ENCODE assay signal across 40 cellular contexts in the genomic region with DNA sequence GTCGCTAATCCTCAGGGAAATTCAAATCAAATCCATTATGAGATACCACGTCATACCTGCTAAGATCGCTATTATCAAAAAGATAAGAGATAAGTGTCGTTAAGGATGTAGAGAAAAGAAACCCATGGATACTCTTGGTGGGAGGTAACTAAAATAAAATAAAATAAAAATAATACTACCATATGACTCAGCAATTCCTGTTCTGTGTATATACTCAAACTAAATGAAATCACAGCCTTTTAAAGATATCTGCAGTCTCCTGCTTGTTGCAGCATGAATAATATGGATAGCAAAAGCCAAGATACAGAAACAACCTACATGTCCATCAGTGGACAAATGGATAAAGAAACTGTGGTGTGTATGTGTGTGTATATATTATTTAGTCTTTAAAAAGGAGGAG.
"Had no signal": no experiment of that assay in that cellular context is flagged by ENCODE, and none has a peak within 500 bp of the region (broad histone marks: within the 10 kb centered on the region; RNA-seq: fewer than 3 reads in every experiment).

No MANE protein-coding gene starts in this region.

- H3K9me3 Mint-ChIP-seq: activated CD8-positive, alpha-beta T cell treated with anti-CD3 and anti-CD28 coated beads for 36 hours; activated T-helper 1 cell treated with anti-CD3 and anti-CD28 coated beads, Interleukin-12 subunit alpha, Interleukin-12 subunit beta, Interleukin-2, Interleukin-4 antibody, amounts not matched to agents 30 ng/mL and 10 ng/mL and 1 ng/mL, durations not matched to agents 14 hours and 24 hours and 36 hours; central memory CD8-positive, alpha-beta T cell; T-helper 1 cell treated with Interleukin-12 subunit alpha and Interleukin-12 subunit beta and Interleukin-4 antibody, amounts not matched to agents 30 μg/mL and 1 μg/mL, for 36 hours; T-helper 2 cell treated with Interferon-gamma antibody and Interleukin-4, amounts not matched to agents 5 μg/mL and 100 μg/mL, for 36 hours had no signal

- H3K36me3 Mint-ChIP-seq: activated CD4-positive, alpha-beta memory T cell treated with anti-CD3 and anti-CD28 coated beads for 36 hours; activated naive CD4-positive, alpha-beta T cell treated with anti-CD3 and anti-CD28 coated beads, Interleukin-2, amount 50 U/mL, for 72 hours; activated naive CD8-positive, alpha-beta T cell treated with anti-CD3 and anti-CD28 coated beads for 36 hours had no signal

- H3K4me3 ChIP-seq: adrenal gland, body of pancreas, cardiac muscle cell had no signal

- H3K27me3 Mint-ChIP-seq: activated B cell treated with CpG ODN at 0.5 μM for 24 hours; activated CD4-positive, alpha-beta memory T cell treated with anti-CD3 and anti-CD28 coated beads for 36 hours; activated CD4-positive, alpha-beta T cell treated with anti-CD3 and anti-CD28 coated beads, Interleukin-2, amount 10 ng/mL, durations not matched to agents 24 days and 14 days; activated CD8-positive, alpha-beta T cell treated with anti-CD3 and anti-CD28 coated beads for 36 hours; activated naive CD8-positive, alpha-beta T cell treated with anti-CD3 and anti-CD28 coated beads for 36 hours; central memory CD8-positive, alpha-beta T cell had no signal

- H3K4me1 Mint-ChIP-seq: activated B cell treated with CpG ODN at 0.5 μM for 24 hours; activated CD4-positive, alpha-beta T cell treated with anti-CD3 and anti-CD28 coated beads, Interleukin-2, amount 10 ng/mL, durations not matched to agents 24 days and 14 days; activated naive CD8-positive, alpha-beta T cell treated with anti-CD3 and anti-CD28 coated beads for 36 hours; activated T-helper 17 cell treated with anti-CD3 and anti-CD28 coated beads, Interleukin-2, amount 50 U/mL, for 72 hours; central memory CD8-positive, alpha-beta T cell had no signal

- ATAC-seq: activated CD8-positive, alpha-beta T cell treated with anti-CD3 and anti-CD28 coated beads for 36 hours; activated naive CD4-positive, alpha-beta T cell treated with anti-CD3 and anti-CD28 coated beads, Interleukin-2, amount 50 U/mL, for 72 hours; activated T-cell treated with anti-CD3 and anti-CD28 coated beads, Interleukin-2, amount 50 U/mL, for 4 hours; activated T-cell treated with anti-CD3 and anti-CD28 coated beads, Interleukin-2, amount 50 U/mL, for 72 hours; activated T-helper 17 cell treated with anti-CD3 and anti-CD28 coated beads, Interleukin-2, amount 50 U/mL, for 72 hours; body of pancreas had no signal

- H3K36me3 ChIP-seq: adrenal gland, brain microvascular endothelial cell, cardiac muscle cell had no signal

- H3K4me1 ChIP-seq: adrenal gland, body of pancreas had no signal

- FAIRE-seq: astrocyte, bronchial epithelial cell, TTC549 had no signal

- H3K4me3 Mint-ChIP-seq: activated B cell treated with CpG ODN at 0.5 μM for 24 hours; activated CD4-positive, alpha-beta memory T cell treated with anti-CD3 and anti-CD28 coated beads for 36 hours; activated CD4-positive, alpha-beta T cell treated with anti-CD3 and anti-CD28 coated beads, Interleukin-2, amount 10 ng/mL, durations not matched to agents 24 days and 14 days; activated CD8-positive, alpha-beta T cell treated with anti-CD3 and anti-CD28 coated beads for 36 hours; activated naive CD4-positive, alpha-beta T cell treated with anti-CD3 and anti-CD28 coated beads for 36 hours; activated naive CD8-positive, alpha-beta T cell treated with anti-CD3 and anti-CD28 coated beads for 36 hours; activated T-cell treated with anti-CD3 and anti-CD28 coated beads, Interleukin-2, amount 50 U/mL, for 4 hours; activated T-cell treated with anti-CD3 and anti-CD28 coated beads, Interleukin-2, amount 50 U/mL, for 72 hours; activated T-helper 1 cell treated with anti-CD3 and anti-CD28 coated beads, Interleukin-12 subunit alpha, Interleukin-12 subunit beta, Interleukin-2, Interleukin-4 antibody, amounts not matched to agents 30 ng/mL and 10 ng/mL and 1 ng/mL, durations not matched to agents 14 hours and 24 hours and 36 hours; activated T-helper 17 cell treated with anti-CD3 and anti-CD28 coated beads, Interleukin-2, amount 50 U/mL, for 72 hours; central memory CD8-positive, alpha-beta T cell; T-helper 1 cell treated with Interleukin-12 subunit alpha and Interleukin-12 subunit beta and Interleukin-4 antibody, amounts not matched to agents 30 μg/mL and 1 μg/mL, for 36 hours; T-helper 2 cell treated with Interferon-gamma antibody and Interleukin-4, amounts not matched to agents 5 μg/mL and 100 μg/mL, for 36 hours had no signal

- DNase-seq: activated B cell treated with CpG ODN at 0.5 μM for 24 hours; activated CD4-positive, alpha-beta memory T cell treated with anti-CD3 and anti-CD28 coated beads for 36 hours; activated CD4-positive, alpha-beta T cell treated with anti-CD3 and anti-CD28 coated beads for 4 hours; activated CD4-positive, alpha-beta T cell treated with anti-CD3 and anti-CD28 coated beads, Interleukin-2, amount 10 ng/mL, durations not matched to agents 24 days and 14 days; activated CD4-positive, alpha-beta T cell treated with anti-CD3 and anti-CD28 coated beads, Interleukin-2, amount 50 U/mL, for 1 hour; activated CD4-positive, alpha-beta T cell treated with anti-CD3 and anti-CD28 coated beads, Interleukin-2, amount 50 U/mL, for 4 hours; activated CD4-positive, CD25-positive, alpha-beta regulatory T cell treated with anti-CD3 and anti-CD28 coated beads, Interleukin-2, amount 50 U/mL, for 72 hours; activated CD8-positive, alpha-beta memory T cell treated with anti-CD3 and anti-CD28 coated beads, Interleukin-2, amount 50 U/mL, for 4 hours; activated CD8-positive, alpha-beta T cell treated with anti-CD3 and anti-CD28 coated beads for 36 hours; activated effector memory CD4-positive, alpha-beta T cell treated with anti-CD3 and anti-CD28 coated beads, Interleukin-2, amount 50 U/mL, for 16 hours; activated gamma-delta T cell treated with Interleukin-2 at 50 U/mL for 16 hours; activated naive CD4-positive, alpha-beta T cell; activated naive CD4-positive, alpha-beta T cell treated with anti-CD3 and anti-CD28 coated beads for 36 hours; activated naive CD4-positive, alpha-beta T cell treated with anti-CD3 and anti-CD28 coated beads, Interleukin-2, amount 50 U/mL, for 16 hours; activated naive CD8-positive, alpha-beta T cell treated with anti-CD3 and anti-CD28 coated beads for 36 hours; activated T-cell treated with anti-CD3 and anti-CD28 coated beads for 4 hours; activated T-cell treated with anti-CD3 and anti-CD28 coated beads, Interleukin-2, amount 50 U/mL, for 1 hour; activated T-cell treated with anti-CD3 and anti-CD28 coated beads, Interleukin-2, amount 50 U/mL, for 4 hours; activated T-cell treated with anti-CD3 and anti-CD28 coated beads, Interleukin-2, amount 50 U/mL, for 72 hours; adrenal gland; amniotic stem cell; aorta; body of pancreas; brain microvascular endothelial cell; caudate nucleus; cerebellar nuclear complex; T-helper 1 cell; T-helper 2 cell; T-helper 9 cell had no signal

- H3K27me3 ChIP-seq: adrenal gland, body of pancreas, brain microvascular endothelial cell, cardiac muscle cell had no signal

- H3K27ac Mint-ChIP-seq: activated B cell treated with CpG ODN at 0.5 μM for 24 hours; activated CD4-positive, alpha-beta memory T cell treated with anti-CD3 and anti-CD28 coated beads for 36 hours; activated CD4-positive, alpha-beta T cell treated with anti-CD3 and anti-CD28 coated beads, Interleukin-2, amount 10 ng/mL, durations not matched to agents 24 days and 14 days; activated CD8-positive, alpha-beta T cell treated with anti-CD3 and anti-CD28 coated beads for 36 hours; activated naive CD4-positive, alpha-beta T cell treated with anti-CD3 and anti-CD28 coated beads for 36 hours; activated naive CD4-positive, alpha-beta T cell treated with anti-CD3 and anti-CD28 coated beads, Interleukin-2, amount 50 U/mL, for 72 hours; activated naive CD8-positive, alpha-beta T cell treated with anti-CD3 and anti-CD28 coated beads for 36 hours; activated T-cell treated with anti-CD3 and anti-CD28 coated beads, Interleukin-2, amount 50 U/mL, for 72 hours; activated T-helper 1 cell treated with anti-CD3 and anti-CD28 coated beads, Interleukin-12 subunit alpha, Interleukin-12 subunit beta, Interleukin-2, Interleukin-4 antibody, amounts not matched to agents 30 ng/mL and 10 ng/mL and 1 ng/mL, durations not matched to agents 14 hours and 24 hours and 36 hours; activated T-helper 17 cell treated with anti-CD3 and anti-CD28 coated beads, Interleukin-2, amount 50 U/mL, for 72 hours; T-helper 1 cell treated with Interleukin-12 subunit alpha and Interleukin-12 subunit beta and Interleukin-4 antibody, amounts not matched to agents 30 μg/mL and 1 μg/mL, for 36 hours; T-helper 2 cell treated with Interferon-gamma antibody and Interleukin-4, amounts not matched to agents 5 μg/mL and 100 μg/mL, for 36 hours had no signal

- H3K27ac ChIP-seq: adrenal gland, body of pancreas, brain microvascular endothelial cell, cardiac muscle cell, VCaP had no signal
